In genomic region chr15:83837946-83838571, GRCh38 we compare ENCODE assay signal across 9 cellular contexts.
DNase-seq lines count a peak whose midpoint lies in the region; ATAC-seq and TF ChIP-seq lines count a peak whose summit lies in the region.
"Had no signal": no experiment of that assay in that cellular context is flagged by ENCODE, and none has a peak within 500 bp of the region (broad histone marks: within the 10 kb centered on the region; RNA-seq: fewer than 3 reads in every experiment).

No MANE protein-coding gene starts in this region.

- H3K27me3 Mint-ChIP-seq in Caco-2 (ENCODE audit: insufficient read depth, unreplicated experiment): peaks cover 17% of the 10 kb centered on the region

- no peak overlapping the region for H3K27ac ChIP-seq in WERI-Rb-1
- H3K27ac ChIP-seq: upper lobe of left lung had no signal

- peak; percentile 36 to 47 for DNase-seq in Caco-2
- peak; percentile 36 to 74 for DNase-seq in HAP-1 (ENCODE audit: low spot score in 2 of 2)
- peak; percentile 26 for DNase-seq in WERI-Rb-1
- peak; percentile 40 for DNase-seq in iris pigment epithelial cell (ENCODE audit: low read depth)
- no peak for DNase-seq in stimulated activated CD4-positive, alpha-beta T cell treated with anti-CD3 and anti-CD28 coated beads, Interleukin-4, amount 100 ng/mL, for 4 hours
- no peak for DNase-seq in DMS79 (lab: John Stamatoyannopoulos, UW)
- no peak for DNase-seq in activated CD8-positive, alpha-beta memory T cell treated with anti-CD3 and anti-CD28 coated beads, Interleukin-2, amount 50 U/mL, for 48 hours

- ATAC-seq in HG02884 (IDR thresholded peaks at IDR 0.05; ENCODE audit: unreplicated experiment): no peak

- H3K9me3 ChIP-seq in Caco-2 (no peaks in the 10 kb centered on the region), HAP-1 (no peaks in the 10 kb centered on the region), WERI-Rb-1 (ENCODE audit: severe bottlenecking) (no peaks in the 10 kb centered on the region)
- H3K9me3 ChIP-seq: upper lobe of left lung had no signal

- CTCF ChIA-PET in Caco-2 (lab: Charles Lee): no interaction called here

- H3K27ac Mint-ChIP-seq in Caco-2 (ENCODE audit: unreplicated experiment): no peak overlapping the region

- intact Hi-C loops in Caco-2 (cut with micrococcal nuclease; ENCODE audit: unreplicated experiment): loop anchor here (1.0 kb wide), 1 partner anchor 273 kb away; no protein-coding TSS in a partner anchor

- no peak overlapping the region for H3K4me3 Mint-ChIP-seq in Caco-2 (ENCODE audit: unreplicated experiment)

- H3K36me3 Mint-ChIP-seq in Caco-2 (ENCODE audit: insufficient read depth, unreplicated experiment): no peaks in the 10 kb centered on the region

- H3K36me3 ChIP-seq in Caco-2 (ENCODE audit: control insufficient read depth, insufficient read depth, low read length) (no peaks in the 10 kb centered on the region), HAP-1 (replicated peaks) (0 out of 2 replicates have a peak, but pooled peaks cover 3% of the 10 kb centered on the region), WERI-Rb-1 (no peaks in the 10 kb centered on the region)
- H3K36me3 ChIP-seq: upper lobe of left lung had no signal

- BruUV-seq in Caco-2 (replicated peaks; lab: Mats Ljungman, UMichigan): no TSS peak

- POLR2A ChIA-PET in Caco-2 (lab: Charles Lee): no interaction called here

- TF ChIP-seq CTCF in Caco-2 (IDR thresholded peaks at IDR 0.05; ENCODE audit: insufficient read depth in 1 of 2, low read depth in 1 of 2, low read length in 1 of 2, severe bottlenecking in 1 of 2, unreplicated experiment in 1 of 2) (peak; percentile 52 to 53), WERI-Rb-1 (IDR thresholded peaks at IDR 0.05; ENCODE audit: low read depth, low read length) (peak; percentile 48)

- H3K4me1 Mint-ChIP-seq in Caco-2 (ENCODE audit: low read depth, unreplicated experiment): no peaks in the 10 kb centered on the region

- no peaks in the 10 kb centered on the region for H3K9me3 Mint-ChIP-seq in Caco-2 (ENCODE audit: unreplicated experiment)

- H3K4me1 ChIP-seq in Caco-2 (no peaks in the 10 kb centered on the region), HAP-1 (no peaks in the 10 kb centered on the region)
- H3K4me1 ChIP-seq: upper lobe of left lung had no signal

- H3K27me3 ChIP-seq in Caco-2 (replicated peaks; ENCODE audit: control insufficient read depth, insufficient read depth, low read length) (no peaks in the 10 kb centered on the region), HAP-1 (ENCODE audit: low read depth) (peaks cover 10% of the 10 kb centered on the region; the same call in 1 of the 2 replicates), WERI-Rb-1 (ENCODE audit: insufficient read depth, low read depth, severe bottlenecking) (no peaks in the 10 kb centered on the region)
- H3K27me3 ChIP-seq: upper lobe of left lung had no signal

- H3K4me3 ChIP-seq in Caco-2 (ENCODE audit: low read depth, low read length): no peak overlapping the region
- H3K4me3 ChIP-seq in HAP-1: no peak overlapping the region
- H3K4me3 ChIP-seq in WERI-Rb-1 (ENCODE audit: low read depth, low read length): no peak overlapping the region
- H3K4me3 ChIP-seq: upper lobe of left lung had no signal

- in situ Hi-C loops in HAP-1 (cut with MboI; ENCODE audit: low sequenced_read_pairs): no loop called here

Comparison
In these comparisons a context has a peak if more than half of its experiments do, and no peak if none do; other contexts are left out.
1. DNase-seq: peak in Caco-2 (2 of 2), HAP-1 (2 of 2), WERI-Rb-1 (single experiment) and iris pigment epithelial cell (single experiment); none in stimulated activated CD4-positive, alpha-beta T cell treated with anti-CD3 and anti-CD28 coated beads, Interleukin-4, amount 100 ng/mL, for 4 hours (0 of 2), DMS79 (single experiment) and activated CD8-positive, alpha-beta memory T cell treated with anti-CD3 and anti-CD28 coated beads, Interleukin-2, amount 50 U/mL, for 48 hours (single experiment).